ENCODE assay signal across 1 cellular context in genomic region chr9:74888449-74888848, GRCh38. TPM values are rescaled to one million over a fixed set of nuclear protein-coding genes. Genes with fewer than 3 reads are reported as not detected.
"Had no signal": no experiment of that assay in that cellular context is flagged by ENCODE, and none has a peak within 500 bp of the region (broad histone marks: within the 10 kb centered on the region; RNA-seq: fewer than 3 reads in every experiment).

No MANE protein-coding gene starts in this region.

RNA-seq across cellular contexts. Expression of gene TRPM6, which starts 0.7 kb away (rescaled TPM):
- total RNA-seq: myocyte had no signal
